Comparison of ENCODE assay signal across 25 cellular contexts in the genomic region with DNA sequence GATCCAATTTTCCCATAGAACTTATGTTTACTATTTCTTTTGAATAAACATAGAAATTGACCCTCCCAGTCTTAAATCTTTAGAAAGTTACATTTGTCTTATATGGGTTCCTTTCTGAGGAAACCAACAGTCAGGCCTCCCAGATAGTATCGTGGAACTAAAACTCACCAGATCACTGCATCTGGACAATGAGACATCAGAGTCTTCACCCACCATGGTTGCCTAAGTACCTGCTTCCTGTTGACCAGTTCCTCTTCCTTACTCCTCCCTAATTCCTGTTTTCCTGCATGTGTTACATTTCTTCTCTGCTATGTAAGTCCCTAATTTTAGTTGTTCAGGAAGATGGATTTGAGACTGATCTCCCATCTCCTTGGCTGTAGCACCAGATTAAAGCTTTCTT.
"Had no signal": no experiment of that assay in that cellular context is flagged by ENCODE, and none has a peak within 500 bp of the region (broad histone marks: within the 10 kb centered on the region; RNA-seq: fewer than 3 reads in every experiment).

No MANE protein-coding gene starts in this region.

- H3K4me3 ChIP-seq: coronary artery, gastroesophageal sphincter, hepatocyte, left ventricle myocardium inferior, suprapubic skin, tibial artery had no signal

- H3K4me3 Mint-ChIP-seq: activated CD4-positive, alpha-beta memory T cell treated with anti-CD3 and anti-CD28 coated beads, Interleukin-2, amount 10 ng/mL, durations not matched to agents 7 days and 5 days; activated CD4-positive, alpha-beta T cell treated with anti-CD3 and anti-CD28 coated beads, Interleukin-2, amount 10 ng/mL, durations not matched to agents 7 days and 5 days; activated naive CD4-positive, alpha-beta T cell treated with anti-CD3 and anti-CD28 coated beads, Interleukin-2, amount 10 ng/mL, durations not matched to agents 7 days and 5 days; activated naive CD8-positive, alpha-beta T cell treated with anti-CD3 and anti-CD28 coated beads, Interleukin-2, amount 10 ng/mL, durations not matched to agents 7 days and 5 days; activated T-cell treated with anti-CD3 and anti-CD28 coated beads, Interleukin-2, amount 50 U/mL, for 24 hours; effector memory CD8-positive, alpha-beta T cell; nephron; WTC11 had no signal

- H3K4me2 ChIP-seq: hepatocyte had no signal

- H3K36me3 ChIP-seq: brain microvascular endothelial cell, gastroesophageal sphincter, left ventricle myocardium inferior, suprapubic skin, tibial artery had no signal

- H3K27me3 ChIP-seq: brain microvascular endothelial cell, gastroesophageal sphincter, hepatocyte, tibial artery had no signal

- H3K27ac Mint-ChIP-seq: activated CD4-positive, alpha-beta memory T cell treated with anti-CD3 and anti-CD28 coated beads, Interleukin-2, amount 10 ng/mL, durations not matched to agents 7 days and 5 days; activated CD4-positive, alpha-beta T cell treated with anti-CD3 and anti-CD28 coated beads, Interleukin-2, amount 10 ng/mL, durations not matched to agents 7 days and 5 days; activated naive CD4-positive, alpha-beta T cell treated with anti-CD3 and anti-CD28 coated beads, Interleukin-2, amount 10 ng/mL, durations not matched to agents 7 days and 5 days; activated naive CD8-positive, alpha-beta T cell treated with anti-CD3 and anti-CD28 coated beads, Interleukin-2, amount 10 ng/mL, durations not matched to agents 7 days and 5 days; activated T-cell treated with anti-CD3 and anti-CD28 coated beads, Interleukin-2, amount 50 U/mL, for 24 hours; effector memory CD8-positive, alpha-beta T cell; nephron; WTC11 had no signal

- H3K27me3 Mint-ChIP-seq: activated CD4-positive, alpha-beta T cell treated with anti-CD3 and anti-CD28 coated beads, Interleukin-2, amount 10 ng/mL, durations not matched to agents 7 days and 5 days; activated naive CD8-positive, alpha-beta T cell treated with anti-CD3 and anti-CD28 coated beads, Interleukin-2, amount 10 ng/mL, durations not matched to agents 7 days and 5 days; activated T-cell treated with anti-CD3 and anti-CD28 coated beads, Interleukin-2, amount 50 U/mL, for 24 hours had no signal

- H3K9me3 Mint-ChIP-seq: activated CD4-positive, alpha-beta memory T cell treated with anti-CD3 and anti-CD28 coated beads, Interleukin-2, amount 10 ng/mL, durations not matched to agents 7 days and 5 days; activated CD4-positive, alpha-beta T cell treated with anti-CD3 and anti-CD28 coated beads, Interleukin-2, amount 10 ng/mL, durations not matched to agents 7 days and 5 days; activated naive CD4-positive, alpha-beta T cell treated with anti-CD3 and anti-CD28 coated beads, Interleukin-2, amount 10 ng/mL, durations not matched to agents 7 days and 5 days; activated naive CD8-positive, alpha-beta T cell treated with anti-CD3 and anti-CD28 coated beads, Interleukin-2, amount 10 ng/mL, durations not matched to agents 7 days and 5 days; activated T-cell treated with anti-CD3 and anti-CD28 coated beads, Interleukin-2, amount 50 U/mL, for 24 hours; nephron; WTC11 had no signal

- H3K4me1 Mint-ChIP-seq: activated CD4-positive, alpha-beta memory T cell treated with anti-CD3 and anti-CD28 coated beads, Interleukin-2, amount 10 ng/mL, durations not matched to agents 7 days and 5 days; activated CD4-positive, alpha-beta T cell treated with anti-CD3 and anti-CD28 coated beads, Interleukin-2, amount 10 ng/mL, durations not matched to agents 7 days and 5 days; activated naive CD4-positive, alpha-beta T cell treated with anti-CD3 and anti-CD28 coated beads, Interleukin-2, amount 10 ng/mL, durations not matched to agents 7 days and 5 days; activated naive CD8-positive, alpha-beta T cell treated with anti-CD3 and anti-CD28 coated beads, Interleukin-2, amount 10 ng/mL, durations not matched to agents 7 days and 5 days; nephron had no signal

- ATAC-seq: effector memory CD8-positive, alpha-beta T cell; gastroesophageal sphincter; right cardiac atrium; WTC11 had no signal

- DNase-seq: activated CD4-positive, alpha-beta memory T cell treated with anti-CD3 and anti-CD28 coated beads, Interleukin-2, amount 10 ng/mL, durations not matched to agents 7 days and 5 days; activated CD4-positive, alpha-beta T cell treated with anti-CD3 and anti-CD28 coated beads for 1 hour; activated CD4-positive, alpha-beta T cell treated with anti-CD3 and anti-CD28 coated beads, Interleukin-2, amount 10 ng/mL, durations not matched to agents 7 days and 5 days; activated CD8-positive, alpha-beta memory T cell treated with anti-CD3 and anti-CD28 coated beads, Interleukin-2, amount 50 U/mL, for 48 hours; activated gamma-delta T cell; activated naive CD4-positive, alpha-beta T cell treated with anti-CD3 and anti-CD28 coated beads, Interleukin-2, amount 10 ng/mL, durations not matched to agents 7 days and 5 days; activated naive CD8-positive, alpha-beta T cell treated with anti-CD3 and anti-CD28 coated beads, Interleukin-2, amount 10 ng/mL, durations not matched to agents 7 days and 5 days; activated T-cell treated with anti-CD3 and anti-CD28 coated beads, Interleukin-2, amount 50 U/mL, for 24 hours; brain microvascular endothelial cell; effector memory CD8-positive, alpha-beta T cell; islet precursor cell; left ventricle myocardium inferior; posterior cingulate gyrus; right cardiac atrium; stimulated activated CD4-positive, alpha-beta T cell treated with anti-CD3 and anti-CD28 coated beads, Interleukin-15, amount 100 ng/mL, for 24 hours; stimulated activated CD4-positive, alpha-beta T cell treated with anti-CD3 and anti-CD28 coated beads, Interleukin-2, amount 100 ng/mL, for 24 hours; stimulated activated naive CD4-positive, alpha-beta T cell; T-helper 9 cell; tibial artery had no signal

- H3K36me3 Mint-ChIP-seq: activated naive CD4-positive, alpha-beta T cell treated with anti-CD3 and anti-CD28 coated beads, Interleukin-2, amount 10 ng/mL, durations not matched to agents 7 days and 5 days; activated naive CD8-positive, alpha-beta T cell treated with anti-CD3 and anti-CD28 coated beads, Interleukin-2, amount 10 ng/mL, durations not matched to agents 7 days and 5 days; WTC11 had no signal

- H3K4me1 ChIP-seq: gastroesophageal sphincter, left ventricle myocardium inferior, suprapubic skin, tibial artery had no signal

- H3K9me3 ChIP-seq: gastroesophageal sphincter, left ventricle myocardium inferior, suprapubic skin, tibial artery had no signal

- H3K27ac ChIP-seq: brain microvascular endothelial cell, coronary artery, gastroesophageal sphincter, hepatocyte, left ventricle myocardium inferior, suprapubic skin, tibial artery had no signal
